In genomic region chr3:105527949-105528348, GRCh38 we compare ENCODE assay signal across 9 cellular contexts.
DNase-seq lines count a peak whose midpoint lies in the region; ATAC-seq and TF ChIP-seq lines count a peak whose summit lies in the region.
"Had no signal": no experiment of that assay in that cellular context is flagged by ENCODE, and none has a peak within 500 bp of the region (broad histone marks: within the 10 kb centered on the region; RNA-seq: fewer than 3 reads in every experiment).

No MANE protein-coding gene starts in this region.

- POLR2A ChIA-PET in activated CD4-positive, alpha-beta T cell treated with anti-CD3 and anti-CD28 coated beads, Interleukin-2, amount 10 ng/mL, durations not matched to agents 7 days and 5 days (lab: Charles Lee): no interaction called here

- WGBS in tibial nerve, 2 donors: 74 to 82% methylated on average over 3 of the region's 3 CpGs
- WGBS in stomach, 5 donors: 55 to 73% (median 67%) methylated on average over 3 of the region's 3 CpGs

- no peak for TF ChIP-seq POLR2A in tibial nerve (IDR thresholded peaks at IDR 0.05)
- TF ChIP-seq POLR2A in stomach (IDR thresholded peaks at IDR 0.05): no peak

- H3K9me3 ChIP-seq in osteoblast (ENCODE audit: low read depth, low read length) (no peaks in the 10 kb centered on the region), tibial nerve (no peaks in the 10 kb centered on the region), stomach (no peaks in the 10 kb centered on the region)

- no peaks in the 10 kb centered on the region for H3K9me3 Mint-ChIP-seq in activated CD4-positive, alpha-beta T cell treated with anti-CD3 and anti-CD28 coated beads, Interleukin-2, amount 10 ng/mL, durations not matched to agents 7 days and 5 days
- no peaks in the 10 kb centered on the region for H3K9me3 Mint-ChIP-seq in activated T-helper 1 cell treated with anti-CD3 and anti-CD28 coated beads, Interleukin-12 subunit alpha, Interleukin-12 subunit beta, Interleukin-2, Interleukin-4 antibody, amounts not matched to agents 30 ng/mL and 10 ng/mL and 1 ng/mL, durations not matched to agents 14 hours and 24 hours and 36 hours
- H3K9me3 Mint-ChIP-seq: nephron had no signal

- no peak overlapping the region for H2AFZ ChIP-seq in osteoblast (ENCODE audit: low read length)

- H3K4me3 ChIP-seq in osteoblast (ENCODE audit: insufficient read depth, low read length) (no peak overlapping the region), tibial nerve (no peak overlapping the region), stomach (no peak overlapping the region)

- no peak overlapping the region for H3K4me3 Mint-ChIP-seq in activated CD4-positive, alpha-beta T cell treated with anti-CD3 and anti-CD28 coated beads, Interleukin-2, amount 10 ng/mL, durations not matched to agents 7 days and 5 days
- H3K4me3 Mint-ChIP-seq in activated T-helper 1 cell treated with anti-CD3 and anti-CD28 coated beads, Interleukin-12 subunit alpha, Interleukin-12 subunit beta, Interleukin-2, Interleukin-4 antibody, amounts not matched to agents 30 ng/mL and 10 ng/mL and 1 ng/mL, durations not matched to agents 14 hours and 24 hours and 36 hours: no peak overlapping the region
- H3K4me3 Mint-ChIP-seq: nephron had no signal

- peak; percentile 33 for DNase-seq in activated CD4-positive, alpha-beta T cell treated with anti-CD3 and anti-CD28 coated beads for 48 hours
- DNase-seq in activated CD4-positive, alpha-beta T cell treated with anti-CD3 and anti-CD28 coated beads, Interleukin-2, amount 10 ng/mL, durations not matched to agents 7 days and 5 days: no peak
- DNase-seq in NCI-H69 (lab: John Stamatoyannopoulos, UW) (peak; percentile 94), osteoblast (ENCODE audit: insufficient read length, low spot score, missing footprints) (peak; percentile 4), tibial nerve (ENCODE audit: low spot score in 2 of 2) (no peak), stomach (no peak)
- DNase-seq in activated T-helper 1 cell treated with anti-CD3 and anti-CD28 coated beads, Interleukin-12 subunit alpha, Interleukin-12 subunit beta, Interleukin-2, Interleukin-4 antibody, amounts not matched to agents 30 ng/mL and 10 ng/mL and 1 ng/mL, durations not matched to agents 14 hours and 24 hours and 36 hours (ENCODE audit: low spot score): no peak

- CTCF ChIA-PET in activated CD4-positive, alpha-beta T cell treated with anti-CD3 and anti-CD28 coated beads, Interleukin-2, amount 10 ng/mL, durations not matched to agents 7 days and 5 days (lab: Charles Lee): interaction anchor here (0.9 to 1.4 kb wide), 2 partner anchors 9 to 77 kb away, joined by 4 to 6 read pairs; no protein-coding TSS in a partner anchor

- H3K4me1 ChIP-seq in osteoblast (ENCODE audit: insufficient read depth, low read length): peaks cover 21% of the 10 kb centered on the region
- peaks cover 0 to 3% (median 0%) of the 10 kb centered on the region in 4 donors for H3K4me1 ChIP-seq in tibial nerve
- H3K4me1 ChIP-seq in stomach: no peaks in the 10 kb centered on the region

- no peaks in the 10 kb centered on the region for H3K36me3 Mint-ChIP-seq in activated CD4-positive, alpha-beta T cell treated with anti-CD3 and anti-CD28 coated beads, Interleukin-2, amount 10 ng/mL, durations not matched to agents 7 days and 5 days (ENCODE audit: low read depth)
- H3K36me3 Mint-ChIP-seq in activated T-helper 1 cell treated with anti-CD3 and anti-CD28 coated beads, Interleukin-12 subunit alpha, Interleukin-12 subunit beta, Interleukin-2, Interleukin-4 antibody, amounts not matched to agents 30 ng/mL and 10 ng/mL and 1 ng/mL, durations not matched to agents 14 hours and 24 hours and 36 hours (ENCODE audit: low read depth): no peaks in the 10 kb centered on the region

- intact Hi-C loops in stomach (cut with DNase I; ENCODE audit: low total_unique reads): no loop called here
- intact Hi-C loops in activated T-helper 1 cell treated with anti-CD3 and anti-CD28 coated beads, Interleukin-12 subunit alpha, Interleukin-12 subunit beta, Interleukin-2, Interleukin-4 antibody, amounts not matched to agents 30 ng/mL and 10 ng/mL and 1 ng/mL, durations not matched to agents 14 hours and 24 hours and 36 hours (cut with micrococcal nuclease): loop anchor here (10.0 kb wide), 1 partner anchor 1097 kb away; no protein-coding TSS in a partner anchor

- ATAC-seq in HG02981 (IDR thresholded peaks at IDR 0.05; ENCODE audit: unreplicated experiment): peak; percentile 67

- no peak for TF ChIP-seq EP300 in tibial nerve (IDR thresholded peaks at IDR 0.05)
- TF ChIP-seq EP300 in stomach (IDR thresholded peaks at IDR 0.05): no peak

- H3K4me1 Mint-ChIP-seq in activated CD4-positive, alpha-beta T cell treated with anti-CD3 and anti-CD28 coated beads, Interleukin-2, amount 10 ng/mL, durations not matched to agents 7 days and 5 days: peaks cover 3% of the 10 kb centered on the region
- peaks cover 26% of the 10 kb centered on the region for H3K4me1 Mint-ChIP-seq in activated T-helper 1 cell treated with anti-CD3 and anti-CD28 coated beads, Interleukin-12 subunit alpha, Interleukin-12 subunit beta, Interleukin-2, Interleukin-4 antibody, amounts not matched to agents 30 ng/mL and 10 ng/mL and 1 ng/mL, durations not matched to agents 14 hours and 24 hours and 36 hours (ENCODE audit: low read depth)

- TF ChIP-seq CTCF in osteoblast (IDR thresholded peaks at IDR 0.05; ENCODE audit: extremely low read depth, low read depth, low read length) (no peak), tibial nerve (IDR thresholded peaks at IDR 0.05) (no peak), stomach (IDR thresholded peaks at IDR 0.05) (no peak)

- H3K27ac ChIP-seq in osteoblast (ENCODE audit: low read depth, low read length) (no peak overlapping the region), tibial nerve (no peak overlapping the region), stomach (no peak overlapping the region)

- no peaks in the 10 kb centered on the region for H4K20me1 ChIP-seq in osteoblast (ENCODE audit: insufficient read depth, low read length)

- H3K27ac Mint-ChIP-seq in activated CD4-positive, alpha-beta T cell treated with anti-CD3 and anti-CD28 coated beads, Interleukin-2, amount 10 ng/mL, durations not matched to agents 7 days and 5 days: no peak overlapping the region
- H3K27ac Mint-ChIP-seq in activated T-helper 1 cell treated with anti-CD3 and anti-CD28 coated beads, Interleukin-12 subunit alpha, Interleukin-12 subunit beta, Interleukin-2, Interleukin-4 antibody, amounts not matched to agents 30 ng/mL and 10 ng/mL and 1 ng/mL, durations not matched to agents 14 hours and 24 hours and 36 hours: no peak overlapping the region

- H3K4me2 ChIP-seq in osteoblast (ENCODE audit: insufficient read depth, low read length): no peak overlapping the region

- H3K27me3 Mint-ChIP-seq in activated CD4-positive, alpha-beta T cell treated with anti-CD3 and anti-CD28 coated beads, Interleukin-2, amount 10 ng/mL, durations not matched to agents 7 days and 5 days: no peaks in the 10 kb centered on the region
- H3K27me3 Mint-ChIP-seq in activated T-helper 1 cell treated with anti-CD3 and anti-CD28 coated beads, Interleukin-12 subunit alpha, Interleukin-12 subunit beta, Interleukin-2, Interleukin-4 antibody, amounts not matched to agents 30 ng/mL and 10 ng/mL and 1 ng/mL, durations not matched to agents 14 hours and 24 hours and 36 hours (ENCODE audit: insufficient read depth): no peaks in the 10 kb centered on the region

- H3K36me3 ChIP-seq in osteoblast (ENCODE audit: insufficient read depth, low read length) (peaks cover 22% of the 10 kb centered on the region), tibial nerve (peaks cover 0 to 9% (median 0%) of the 10 kb centered on the region in 3 donors), stomach (peaks cover 0 to 27% (median 7%) of the 10 kb centered on the region in 4 donors)

- peaks cover 10% of the 10 kb centered on the region for H3K79me2 ChIP-seq in osteoblast (ENCODE audit: insufficient read depth, low read length)

- H3K27me3 ChIP-seq in osteoblast (ENCODE audit: insufficient read depth, low read length): no peaks in the 10 kb centered on the region
- no peaks in the 10 kb centered on the region for H3K27me3 ChIP-seq in tibial nerve
- H3K27me3 ChIP-seq in stomach: no peaks in the 10 kb centered on the region

Comparison
In these comparisons a context has a peak if more than half of its experiments do, and no peak if none do; other contexts are left out.
1. DNase-seq: peak in activated CD4-positive, alpha-beta T cell treated with anti-CD3 and anti-CD28 coated beads for 48 hours (single experiment), NCI-H69 (single experiment) and osteoblast (single experiment); none in activated CD4-positive, alpha-beta T cell treated with anti-CD3 and anti-CD28 coated beads, Interleukin-2, amount 10 ng/mL, durations not matched to agents 7 days and 5 days (single experiment), tibial nerve (0 of 2), stomach (single experiment) and activated T-helper 1 cell treated with anti-CD3 and anti-CD28 coated beads, Interleukin-12 subunit alpha, Interleukin-12 subunit beta, Interleukin-2, Interleukin-4 antibody, amounts not matched to agents 30 ng/mL and 10 ng/mL and 1 ng/mL, durations not matched to agents 14 hours and 24 hours and 36 hours (single experiment).